ENCODE assay signal across 16 cellular contexts in genomic region chr2:25071962-25072361, GRCh38. TPM values are rescaled to one million over a fixed set of nuclear protein-coding genes. Genes with fewer than 3 reads are reported as not detected.
DNase-seq lines count a peak whose midpoint lies in the region; ATAC-seq, FAIRE-seq and TF ChIP-seq lines count a peak whose summit lies in the region.
"Had no signal": no experiment of that assay in that cellular context is flagged by ENCODE, and none has a peak within 500 bp of the region (broad histone marks: within the 10 kb centered on the region; RNA-seq: fewer than 3 reads in every experiment).

No MANE protein-coding gene starts in this region.

- no peak for TF ChIP-seq POLR2A in GM12891 (IDR thresholded peaks at IDR 0.05; ENCODE audit: low read depth, low read length)
- no peak for TF ChIP-seq POLR2A in ovary (IDR thresholded peaks at IDR 0.05)

- intact Hi-C loops in ovary (cut with DNase I) = no loop called here

- no peaks in the 10 kb centered on the region for H3K27me3 ChIP-seq in ovary
- H3K27me3 ChIP-seq: BLaER1 treated with 17β-estradiol and CSF1 and Interleukin-3, amounts not matched to agents 10 nM and 100 nM had no signal

- no peak for ATAC-seq in omental fat pad (ENCODE audit: low FRiP score)
- no peak for ATAC-seq in HG03175 (IDR thresholded peaks at IDR 0.05; ENCODE audit: unreplicated experiment)
- ATAC-seq: GM12878, GM23338 had no signal

- H3K9me3 ChIP-seq in ovary = no peaks in the 10 kb centered on the region

- no peak for TF ChIP-seq EP300 in ovary (IDR thresholded peaks at IDR 0.05)

- H3K4me1 ChIP-seq in ovary (ENCODE audit: insufficient read depth) = no peaks in the 10 kb centered on the region

- H3K36me3 ChIP-seq in ovary = no peaks in the 10 kb centered on the region
- H3K36me3 ChIP-seq: BLaER1 treated with 17β-estradiol and CSF1 and Interleukin-3, amounts not matched to agents 10 nM and 100 nM had no signal

- H3K27ac ChIP-seq in cingulate gyrus (ENCODE audit: low read depth, low read length) (peak overlapping the region; percentile 19), ovary (no peak overlapping the region)
- H3K27ac ChIP-seq: BLaER1 treated with 17β-estradiol and CSF1 and Interleukin-3, amounts not matched to agents 10 nM and 100 nM had no signal

- no peak overlapping the region for H3K4me3 ChIP-seq in ovary
- H3K4me3 ChIP-seq: BLaER1 treated with 17β-estradiol and CSF1 and Interleukin-3, amounts not matched to agents 10 nM and 100 nM; GM12878; GM23338 had no signal

- TF ChIP-seq CTCF in ovary (IDR thresholded peaks at IDR 0.05) (no peak), omental fat pad (IDR thresholded peaks at IDR 0.05) (no peak)

- FAIRE-seq in GM12891 (lab: Jason Lieb, UNC) = peak; percentile 31
- FAIRE-seq: D721Med, GM12878 had no signal

- DNase-seq in Ammon's horn (ENCODE audit: low spot score) (peak; percentile 54), GM12891 (ENCODE audit: insufficient read length, low spot score) (no peak), occipital lobe (lab: John Stamatoyannopoulos, UW) (peak; percentile 46), ovary (no peak), omental fat pad (ENCODE audit: low spot score) (no peak), NCI-H526 (lab: John Stamatoyannopoulos, UW) (no peak)
- DNase-seq: 8988T; AML-193; CD4-positive, alpha-beta T cell; H7 had no signal

- WGBS in ovary, 3 donors = 86 to 90% (median 86%) methylated on average over 8 of the region's 8 CpGs

TF ChIP-seq in GM12891, 5 proteins besides CTCF, POLR2A, EP300 and RAD21:
- TF ChIP-seq PAX5 (IDR thresholded peaks at IDR 0.05; ENCODE audit: insufficient read depth, low read length, severe bottlenecking) = no peak
- TF ChIP-seq SPI1 (IDR thresholded peaks at IDR 0.05; ENCODE audit: low read depth, low read length) = 0 out of 2 replicates have a peak, but pooled peaks have one; percentile 42

RNA-seq across cellular contexts. Expression of gene EFR3B, which starts 30.1 kb away (rescaled TPM):
- 4.2 TPM for polyA plus RNA-seq in GM12891 (2012; ENCODE audit: low read depth, missing spikeins)
- 47.1 TPM for total RNA-seq in occipital lobe
- total RNA-seq in ovary = 1 to 10 TPM in 6 of 7 donors, under 1 TPM in 1; 0.36 to 4.5 (median 1.5) TPM
- polyA plus RNA-seq in ovary = under 1 TPM; 0.45 to 0.93 TPM
- total RNA-seq in omental fat pad = 1 to 10 TPM in 2 of 4 donors, under 1 TPM in 2; 0.63 to 2.2 (median 0.97) TPM

Comparison
In these comparisons a context has a peak if more than half of its experiments do, and no peak if none do; other contexts are left out.
1. DNase-seq: peak in Ammon's horn (single experiment) and occipital lobe (single experiment); none in GM12891 (single experiment), ovary (0 of 5), omental fat pad (single experiment) and NCI-H526 (0 of 2).